1 cellular context compared by ENCODE assay signal in genomic region chr11:60951909-60952741, GRCh38.
TF ChIP-seq lines count a peak whose summit lies in the region.

Gene SLC15A3, minus strand, starts transcription at chr11:60952176. Its CDS starts 625 bp downstream, at chr11:60951551.

TF ChIP-seq in IMR-90, 13 proteins besides CTCF, POLR2A, EP300 and RAD21 (continued from another document):
- TF ChIP-seq, protein P1, sequence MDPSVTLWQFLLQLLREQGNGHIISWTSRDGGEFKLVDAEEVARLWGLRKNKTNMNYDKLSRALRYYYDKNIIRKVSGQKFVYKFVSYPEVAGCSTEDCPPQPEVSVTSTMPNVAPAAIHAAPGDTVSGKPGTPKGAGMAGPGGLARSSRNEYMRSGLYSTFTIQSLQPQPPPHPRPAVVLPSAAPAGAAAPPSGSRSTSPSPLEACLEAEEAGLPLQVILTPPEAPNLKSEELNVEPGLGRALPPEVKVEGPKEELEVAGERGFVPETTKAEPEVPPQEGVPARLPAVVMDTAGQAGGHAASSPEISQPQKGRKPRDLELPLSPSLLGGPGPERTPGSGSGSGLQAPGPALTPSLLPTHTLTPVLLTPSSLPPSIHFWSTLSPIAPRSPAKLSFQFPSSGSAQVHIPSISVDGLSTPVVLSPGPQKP (IDR thresholded peaks at IDR 0.05; ENCODE audit: borderline replicate concordance, low read depth, low read length), result no peak
